In genomic region chr1:90786709-90787108, GRCh38 we compare ENCODE assay signal across 1 cellular context.
A peak's percentile ranks its signal among the peaks of the same experiment; 100 is the strongest.
TF ChIP-seq lines count a peak whose summit lies in the region.

No MANE protein-coding gene starts in this region.

TF ChIP-seq in HEK293, 187 proteins besides CTCF, POLR2A, EP300 and RAD21 (continued from another document):
- TF ChIP-seq ZNF518A (tag by site-specific recombination; conservative IDR thresholded peaks at IDR 0.05; ENCODE audit: low read depth): no peak
- 0 out of 2 replicates have a peak, but pooled peaks have one; percentile 13 for TF ChIP-seq PRDM1 (tag by site-specific recombination; IDR thresholded peaks at IDR 0.05)
- TF ChIP-seq GFI1B (tag by site-specific recombination; IDR thresholded peaks at IDR 0.05): no peak
- TF ChIP-seq OVOL3 (tag by site-specific recombination; IDR thresholded peaks at IDR 0.05): no peak
- no peak for TF ChIP-seq YY2 (tag by site-specific recombination; IDR thresholded peaks at IDR 0.05)
- no peak for TF ChIP-seq KLF10 (tag by site-specific recombination; IDR thresholded peaks at IDR 0.05)
- TF ChIP-seq ZNF510 (tag by site-specific recombination; IDR thresholded peaks at IDR 0.05; ENCODE audit: insufficient replicate concordance): no peak
- no peak for TF ChIP-seq SCRT1 (tag by site-specific recombination; IDR thresholded peaks at IDR 0.05; ENCODE audit: borderline replicate concordance)
